10 cellular contexts compared by ENCODE assay signal in genomic region chr2:15899327-15899612, GRCh38. TPM values are rescaled to one million over a fixed set of nuclear protein-coding genes. Genes with fewer than 3 reads are reported as not detected.
"Had no signal": no experiment of that assay in that cellular context is flagged by ENCODE, and none has a peak within 500 bp of the region (broad histone marks: within the 10 kb centered on the region; RNA-seq: fewer than 3 reads in every experiment).

No MANE protein-coding gene starts in this region.

- ATAC-seq: HepG2, K562 had no signal

- H3K27ac Mint-ChIP-seq: IgD-negative memory B cell had no signal

- H3K4me3 Mint-ChIP-seq: IgD-negative memory B cell had no signal

- H3K4me3 ChIP-seq: K562 had no signal

- H3K27me3 Mint-ChIP-seq: IgD-negative memory B cell had no signal

- H3K9ac ChIP-seq: KMS-11 had no signal

- FAIRE-seq: HepG2, K562 had no signal

- H3K4me1 Mint-ChIP-seq: IgD-negative memory B cell had no signal

- H3K27ac ChIP-seq: HL-60, KMS-11 had no signal

- H3K36me3 Mint-ChIP-seq: IgD-negative memory B cell had no signal

- DNase-seq: IMR-90, KBM-7, KG1 had no signal

- H3K4me2 ChIP-seq: KMS-11 had no signal

RNA-seq across cellular contexts. Expression of gene MYCN, which starts 41.1 kb away (rescaled TPM):
- total RNA-seq: HepG2, HT-29, HT1080, IMR-90, K562 had no signal
- polyA plus RNA-seq: HepG2, IgD-negative memory B cell, IMR-90, K562 had no signal
